Comparison of ENCODE assay signal across 2 cellular contexts in genomic region chr3:138202945-138203701, GRCh38.
TF ChIP-seq lines count a peak whose summit lies in the region.

No MANE protein-coding gene starts in this region.

TF ChIP-seq in GM23338, 12 proteins besides CTCF, POLR2A, EP300 and RAD21 (continued from another document):
- no peak for TF ChIP-seq ETS1 (IDR thresholded peaks at IDR 0.05)
- TF ChIP-seq EZH2phosphoT487 (IDR thresholded peaks at IDR 0.05; ENCODE audit: unreplicated experiment) = no peak
- no peak for TF ChIP-seq CREB1 (CRISPR knock-in tag; IDR thresholded peaks at IDR 0.05; ENCODE audit: low read depth)
- TF ChIP-seq NANOG (IDR thresholded peaks at IDR 0.05; ENCODE audit: borderline replicate concordance) = no peak

TF ChIP-seq in WTC11, 78 proteins besides CTCF, POLR2A, EP300 and RAD21 (continued from another document):
- TF ChIP-seq, protein P1, sequence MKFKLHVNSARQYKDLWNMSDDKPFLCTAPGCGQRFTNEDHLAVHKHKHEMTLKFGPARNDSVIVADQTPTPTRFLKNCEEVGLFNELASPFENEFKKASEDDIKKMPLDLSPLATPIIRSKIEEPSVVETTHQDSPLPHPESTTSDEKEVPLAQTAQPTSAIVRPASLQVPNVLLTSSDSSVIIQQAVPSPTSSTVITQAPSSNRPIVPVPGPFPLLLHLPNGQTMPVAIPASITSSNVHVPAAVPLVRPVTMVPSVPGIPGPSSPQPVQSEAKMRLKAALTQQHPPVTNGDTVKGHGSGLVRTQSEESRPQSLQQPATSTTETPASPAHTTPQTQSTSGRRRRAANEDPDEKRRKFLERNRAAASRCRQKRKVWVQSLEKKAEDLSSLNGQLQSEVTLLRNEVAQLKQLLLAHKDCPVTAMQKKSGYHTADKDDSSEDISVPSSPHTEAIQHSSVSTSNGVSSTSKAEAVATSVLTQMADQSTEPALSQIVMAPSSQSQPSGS (CRISPR knock-in tag; IDR thresholded peaks at IDR 0.05; ENCODE audit: borderline replicate concordance, low read depth) = no peak
- TF ChIP-seq EMX1 (CRISPR knock-in tag; IDR thresholded peaks at IDR 0.05) = no peak
- TF ChIP-seq, protein P2, sequence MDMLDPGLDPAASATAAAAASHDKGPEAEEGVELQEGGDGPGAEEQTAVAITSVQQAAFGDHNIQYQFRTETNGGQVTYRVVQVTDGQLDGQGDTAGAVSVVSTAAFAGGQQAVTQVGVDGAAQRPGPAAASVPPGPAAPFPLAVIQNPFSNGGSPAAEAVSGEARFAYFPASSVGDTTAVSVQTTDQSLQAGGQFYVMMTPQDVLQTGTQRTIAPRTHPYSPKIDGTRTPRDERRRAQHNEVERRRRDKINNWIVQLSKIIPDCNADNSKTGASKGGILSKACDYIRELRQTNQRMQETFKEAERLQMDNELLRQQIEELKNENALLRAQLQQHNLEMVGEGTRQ (CRISPR knock-in tag; IDR thresholded peaks at IDR 0.05) = no peak
- TF ChIP-seq SOX15 (CRISPR knock-in tag; IDR thresholded peaks at IDR 0.05) = no peak
- TF ChIP-seq ELF4 (CRISPR knock-in tag; IDR thresholded peaks at IDR 0.05; ENCODE audit: low read depth) = no peak
- no peak for TF ChIP-seq ESRRA (CRISPR knock-in tag; IDR thresholded peaks at IDR 0.05; ENCODE audit: borderline replicate concordance)
- TF ChIP-seq, protein P3, sequence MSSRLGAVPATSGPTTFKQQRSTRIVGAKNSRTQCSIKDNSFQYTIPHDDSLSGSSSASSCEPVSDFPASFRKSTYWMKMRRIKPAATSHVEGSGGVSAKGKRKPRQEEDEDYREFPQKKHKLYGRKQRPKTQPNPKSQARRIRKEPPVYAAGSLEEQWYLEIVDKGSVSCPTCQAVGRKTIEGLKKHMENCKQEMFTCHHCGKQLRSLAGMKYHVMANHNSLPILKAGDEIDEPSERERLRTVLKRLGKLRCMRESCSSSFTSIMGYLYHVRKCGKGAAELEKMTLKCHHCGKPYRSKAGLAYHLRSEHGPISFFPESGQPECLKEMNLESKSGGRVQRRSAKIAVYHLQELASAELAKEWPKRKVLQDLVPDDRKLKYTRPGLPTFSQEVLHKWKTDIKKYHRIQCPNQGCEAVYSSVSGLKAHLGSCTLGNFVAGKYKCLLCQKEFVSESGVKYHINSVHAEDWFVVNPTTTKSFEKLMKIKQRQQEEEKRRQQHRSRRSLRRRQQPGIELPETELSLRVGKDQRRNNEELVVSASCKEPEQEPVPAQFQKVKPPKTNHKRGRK (CRISPR knock-in tag; IDR thresholded peaks at IDR 0.05; ENCODE audit: borderline replicate concordance) = no peak
- no peak for TF ChIP-seq ZNF423 (CRISPR knock-in tag; IDR thresholded peaks at IDR 0.05)
- no peak for TF ChIP-seq TCF7 (CRISPR knock-in tag; IDR thresholded peaks at IDR 0.05; ENCODE audit: low read depth)
- TF ChIP-seq, protein P4, sequence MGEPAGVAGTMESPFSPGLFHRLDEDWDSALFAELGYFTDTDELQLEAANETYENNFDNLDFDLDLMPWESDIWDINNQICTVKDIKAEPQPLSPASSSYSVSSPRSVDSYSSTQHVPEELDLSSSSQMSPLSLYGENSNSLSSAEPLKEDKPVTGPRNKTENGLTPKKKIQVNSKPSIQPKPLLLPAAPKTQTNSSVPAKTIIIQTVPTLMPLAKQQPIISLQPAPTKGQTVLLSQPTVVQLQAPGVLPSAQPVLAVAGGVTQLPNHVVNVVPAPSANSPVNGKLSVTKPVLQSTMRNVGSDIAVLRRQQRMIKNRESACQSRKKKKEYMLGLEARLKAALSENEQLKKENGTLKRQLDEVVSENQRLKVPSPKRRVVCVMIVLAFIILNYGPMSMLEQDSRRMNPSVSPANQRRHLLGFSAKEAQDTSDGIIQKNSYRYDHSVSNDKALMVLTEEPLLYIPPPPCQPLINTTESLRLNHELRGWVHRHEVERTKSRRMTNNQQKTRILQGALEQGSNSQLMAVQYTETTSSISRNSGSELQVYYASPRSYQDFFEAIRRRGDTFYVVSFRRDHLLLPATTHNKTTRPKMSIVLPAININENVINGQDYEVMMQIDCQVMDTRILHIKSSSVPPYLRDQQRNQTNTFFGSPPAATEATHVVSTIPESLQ (CRISPR knock-in tag; IDR thresholded peaks at IDR 0.05) = no peak
- no peak for TF ChIP-seq GTF2I (CRISPR knock-in tag; conservative IDR thresholded peaks at IDR 0.05)
- no peak for TF ChIP-seq CREM (CRISPR knock-in tag; IDR thresholded peaks at IDR 0.05)
- TF ChIP-seq ERG (CRISPR knock-in tag; IDR thresholded peaks at IDR 0.05) = no peak
- no peak for TF ChIP-seq ATF1 (CRISPR knock-in tag; IDR thresholded peaks at IDR 0.05)
- TF ChIP-seq MXD4 (CRISPR knock-in tag; IDR thresholded peaks at IDR 0.05; ENCODE audit: borderline replicate concordance) = no peak
- TF ChIP-seq, protein P5, sequence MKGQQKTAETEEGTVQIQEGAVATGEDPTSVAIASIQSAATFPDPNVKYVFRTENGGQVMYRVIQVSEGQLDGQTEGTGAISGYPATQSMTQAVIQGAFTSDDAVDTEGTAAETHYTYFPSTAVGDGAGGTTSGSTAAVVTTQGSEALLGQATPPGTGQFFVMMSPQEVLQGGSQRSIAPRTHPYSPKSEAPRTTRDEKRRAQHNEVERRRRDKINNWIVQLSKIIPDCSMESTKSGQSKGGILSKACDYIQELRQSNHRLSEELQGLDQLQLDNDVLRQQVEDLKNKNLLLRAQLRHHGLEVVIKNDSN (CRISPR knock-in tag; IDR thresholded peaks at IDR 0.05) = no peak
